ENCODE assay signal across 23 cellular contexts in genomic region chr19:35722897-35723296, GRCh38. TPM values are rescaled to one million over a fixed set of nuclear protein-coding genes. Genes with fewer than 3 reads are reported as not detected.
DNase-seq lines count a peak whose midpoint lies in the region; ATAC-seq, FAIRE-seq and TF ChIP-seq lines count a peak whose summit lies in the region.
"Had no signal": no experiment of that assay in that cellular context is flagged by ENCODE, and none has a peak within 500 bp of the region (broad histone marks: within the 10 kb centered on the region; RNA-seq: fewer than 3 reads in every experiment).

No MANE protein-coding gene starts in this region.

- no peak for TF ChIP-seq EP300 in GM12878 (IDR thresholded peaks at IDR 0.05; ENCODE audit: borderline replicate concordance in 1 of 2, control insufficient read depth in 1 of 2, low read depth in 2 of 2, low read length in 2 of 2)

- no peaks in the 10 kb centered on the region; the same call in 1 of the 2 replicates for H4K20me1 ChIP-seq in GM12878 (ENCODE audit: control insufficient read depth, insufficient read depth)

- peaks cover 15 to 29% of the 10 kb centered on the region in 2 donors for H3K36me3 Mint-ChIP-seq in activated T-cell treated with anti-CD3 and anti-CD28 coated beads, Interleukin-2, amount 50 U/mL, for 72 hours (ENCODE audit: insufficient read depth in 2 of 2)
- peaks cover 42% of the 10 kb centered on the region for H3K36me3 Mint-ChIP-seq in activated T-cell treated with anti-CD3 and anti-CD28 coated beads, Interleukin-2, amount 50 U/mL, for 4 hours (ENCODE audit: insufficient read depth)
- H3K36me3 Mint-ChIP-seq in stimulated activated effector memory CD8-positive, alpha-beta T cell treated with anti-CD3 and anti-CD28 coated beads, Interleukin-12 subunit alpha, Interleukin-12 subunit beta, amount 100 ng/mL, for 72 hours = peaks cover 99% of the 10 kb centered on the region
- peaks cover 69% of the 10 kb centered on the region for H3K36me3 Mint-ChIP-seq in stimulated activated memory B cell treated with anti-CD40 and anti-IgM and Interleukin-4, amounts not matched to agents 10 μg/mL and 1 μg/mL and 100 μg/mL, for 72 hours

- H3K9me3 Mint-ChIP-seq in activated T-cell treated with anti-CD3 and anti-CD28 coated beads, Interleukin-2, amount 50 U/mL, for 72 hours = no peaks in the 10 kb centered on the region
- no peaks in the 10 kb centered on the region for H3K9me3 Mint-ChIP-seq in activated T-cell treated with anti-CD3 and anti-CD28 coated beads, Interleukin-2, amount 50 U/mL, for 4 hours
- H3K9me3 Mint-ChIP-seq in stimulated activated effector memory CD8-positive, alpha-beta T cell treated with anti-CD3 and anti-CD28 coated beads, Interleukin-12 subunit alpha, Interleukin-12 subunit beta, amount 100 ng/mL, for 72 hours = no peaks in the 10 kb centered on the region
- no peaks in the 10 kb centered on the region for H3K9me3 Mint-ChIP-seq in stimulated activated memory B cell treated with anti-CD40 and anti-IgM and Interleukin-4, amounts not matched to agents 10 μg/mL and 1 μg/mL and 100 μg/mL, for 72 hours
- H3K9me3 Mint-ChIP-seq: CD14-positive monocyte had no signal

- H3K4me3 ChIP-seq in H7 (ENCODE audit: insufficient read depth, low read depth, low read length) = no peak overlapping the region
- no peak overlapping the region for H3K4me3 ChIP-seq in GM12878
- H3K4me3 ChIP-seq: SJCRH30 had no signal

- POLR2A ChIA-PET in GM12878 (lab: Charles Lee) = no interaction called here

- no peak for FAIRE-seq in GM12878 (lab: Jason Lieb, UNC)
- FAIRE-seq: D721Med, H54 had no signal

- no peaks in the 10 kb centered on the region for H3K27me3 Mint-ChIP-seq in activated T-cell treated with anti-CD3 and anti-CD28 coated beads, Interleukin-2, amount 50 U/mL, for 72 hours (ENCODE audit: low read depth)
- H3K27me3 Mint-ChIP-seq in activated T-cell treated with anti-CD3 and anti-CD28 coated beads, Interleukin-2, amount 50 U/mL, for 4 hours (ENCODE audit: low read depth) = no peaks in the 10 kb centered on the region
- H3K27me3 Mint-ChIP-seq in stimulated activated memory B cell treated with anti-CD40 and anti-IgM and Interleukin-4, amounts not matched to agents 10 μg/mL and 1 μg/mL and 100 μg/mL, for 72 hours = no peaks in the 10 kb centered on the region

- no peak overlapping the region for H2AFZ ChIP-seq in GM12878 (ENCODE audit: control insufficient read depth, low read depth, low read length)

- H3K9me3 ChIP-seq in GM12878 (replicated peaks; ENCODE audit: control insufficient read depth, insufficient read depth, low read length) = no peaks in the 10 kb centered on the region
- H3K9me3 ChIP-seq: SJCRH30 had no signal

- no peak overlapping the region for H3K27ac ChIP-seq in GM12878 (ENCODE audit: control insufficient read depth, insufficient read depth)
- H3K27ac ChIP-seq: SJCRH30 had no signal

- 96% methylated on average over 16 of the region's 16 CpGs for WGBS in GM12878 (ENCODE audit: insufficient coverage, insufficient replicate concordance, low lambda C conversion rate, missing lambda C conversion rate)

- no peak for ATAC-seq in activated T-cell treated with anti-CD3 and anti-CD28 coated beads, Interleukin-2, amount 50 U/mL, for 72 hours (replicated peaks in 1 of 2)
- ATAC-seq in activated T-cell treated with anti-CD3 and anti-CD28 coated beads, Interleukin-2, amount 50 U/mL, for 4 hours = no peak
- no peak for ATAC-seq in GM12878
- ATAC-seq in stimulated activated effector memory CD8-positive, alpha-beta T cell treated with anti-CD3 and anti-CD28 coated beads, Interleukin-12 subunit alpha, Interleukin-12 subunit beta, amount 100 ng/mL, for 72 hours = no peak
- ATAC-seq in stimulated activated memory B cell treated with anti-CD40 and anti-IgM and Interleukin-4, amounts not matched to agents 10 μg/mL and 1 μg/mL and 100 μg/mL, for 72 hours = no peak
- ATAC-seq: Panc1 had no signal

- H3K4me1 ChIP-seq in GM12878 (ENCODE audit: control insufficient read depth, insufficient read depth, low read length) = peaks cover 10% of the 10 kb centered on the region

- CTCF ChIA-PET in GM12878 (lab: Yijun Ruan, JAX) = no interaction called here

- peaks cover 42% of the 10 kb centered on the region for H3K36me3 ChIP-seq in H7 (replicated peaks; ENCODE audit: control insufficient read depth, insufficient read depth, low read length)
- H3K36me3 ChIP-seq in GM12878 (ENCODE audit: control insufficient read depth in 2 of 2, insufficient read depth in 2 of 2, low read length in 1 of 2) = peaks cover 27 to 37% of the 10 kb centered on the region in 2 experiments

- BruUV-seq in GM12878 (replicated peaks; lab: Mats Ljungman, UMichigan) = TSS peak; percentile 9

- no peak overlapping the region for H3K9ac ChIP-seq in GM12878 (ENCODE audit: control insufficient read depth, insufficient read depth, low read length)

- no peaks in the 10 kb centered on the region for H3K27me3 ChIP-seq in H7 (ENCODE audit: control insufficient read depth, insufficient read depth, low read length)
- no peaks in the 10 kb centered on the region for H3K27me3 ChIP-seq in GM12878 (replicated peaks in 1 of 2; ENCODE audit: control insufficient read depth in 2 of 2, insufficient read depth in 2 of 2, low read length in 1 of 2)
- H3K27me3 ChIP-seq: SJCRH30 had no signal

- intact Hi-C loops in GM12878 (cut with micrococcal nuclease; ENCODE audit: unreplicated experiment) = no loop called here

- SMC1A ChIA-PET in GM12878 (lab: Charles Lee; ENCODE audit: uncharacterized antibody, unreplicated experiment) = interaction anchor here (1.0 kb wide), 1 partner anchor 28 kb away, joined by 4 read pairs; no protein-coding TSS in a partner anchor

- H3K4me1 Mint-ChIP-seq in activated T-cell treated with anti-CD3 and anti-CD28 coated beads, Interleukin-2, amount 50 U/mL, for 72 hours (ENCODE audit: low read depth) = peaks cover 25% of the 10 kb centered on the region
- peaks cover 14% of the 10 kb centered on the region for H3K4me1 Mint-ChIP-seq in activated T-cell treated with anti-CD3 and anti-CD28 coated beads, Interleukin-2, amount 50 U/mL, for 4 hours (ENCODE audit: low read depth)
- H3K4me1 Mint-ChIP-seq in stimulated activated effector memory CD8-positive, alpha-beta T cell treated with anti-CD3 and anti-CD28 coated beads, Interleukin-12 subunit alpha, Interleukin-12 subunit beta, amount 100 ng/mL, for 72 hours = peaks cover 52% of the 10 kb centered on the region
- H3K4me1 Mint-ChIP-seq in stimulated activated memory B cell treated with anti-CD40 and anti-IgM and Interleukin-4, amounts not matched to agents 10 μg/mL and 1 μg/mL and 100 μg/mL, for 72 hours = peaks cover 38% of the 10 kb centered on the region

- TF ChIP-seq CTCF in GM12878 (IDR thresholded peaks at IDR 0.05 in 2 of 3, conservative IDR thresholded peaks at IDR 0.05 in 1 of 3; ENCODE audit: control insufficient read depth in 2 of 3, extremely low read depth in 1 of 3, insufficient read depth in 1 of 3, low read depth in 3 of 3, low read length in 3 of 3) = no peak

- no peak for TF ChIP-seq RAD21 in GM12878 (IDR thresholded peaks at IDR 0.05; ENCODE audit: insufficient read depth, low read depth, low read length)

- H3K79me2 ChIP-seq in GM12878 (ENCODE audit: control insufficient read depth, insufficient read depth, low read length) = peaks cover 19% of the 10 kb centered on the region

- no peak for DNase-seq in activated T-cell treated with anti-CD3 and anti-CD28 coated beads, Interleukin-2, amount 50 U/mL, for 72 hours
- DNase-seq in activated T-cell treated with anti-CD3 and anti-CD28 coated beads, Interleukin-2, amount 50 U/mL, for 4 hours = no peak
- DNase-seq in H7 (peak; percentile 28), GM12878 (ENCODE audit: low read depth, low spot score) (no peak), HT-29 (ENCODE audit: low spot score) (no peak)
- DNase-seq in stimulated activated effector memory CD8-positive, alpha-beta T cell treated with anti-CD3 and anti-CD28 coated beads, Interleukin-12 subunit alpha, Interleukin-12 subunit beta, amount 100 ng/mL, for 72 hours (ENCODE audit: low spot score in 2 of 2) = no peak
- DNase-seq: 8988T; DMS53; GDM1; KG1; NCI-H1092 treated with DMSO at 0.1 percent for 48 hours; NCI-H1436 treated with DMSO at 0.1 percent for 48 hours; NCI-H2029 treated with DMSO at 0.1 percent for 48 hours; NCI-H345; NCI-H524; NCI-H774; NK-92 treated with Interleukin-12 subunit alpha and Interleukin-12 subunit beta, amount 100 ng/mL, for 24 hours; SJCRH30 had no signal

- peak overlapping the region; percentile 57 for H3K27ac Mint-ChIP-seq in activated T-cell treated with anti-CD3 and anti-CD28 coated beads, Interleukin-2, amount 50 U/mL, for 72 hours
- peak overlapping the region; percentile 94 for H3K27ac Mint-ChIP-seq in stimulated activated effector memory CD8-positive, alpha-beta T cell treated with anti-CD3 and anti-CD28 coated beads, Interleukin-12 subunit alpha, Interleukin-12 subunit beta, amount 100 ng/mL, for 72 hours
- H3K27ac Mint-ChIP-seq in stimulated activated memory B cell treated with anti-CD40 and anti-IgM and Interleukin-4, amounts not matched to agents 10 μg/mL and 1 μg/mL and 100 μg/mL, for 72 hours = no peak overlapping the region

- RAD21 ChIA-PET in GM12878 (lab: Charles Lee; ENCODE audit: unreplicated experiment) = no interaction called here

- in situ Hi-C loops in GM12878 (cut with MboI) = no loop called here

- no peak overlapping the region for H3K4me3 Mint-ChIP-seq in activated T-cell treated with anti-CD3 and anti-CD28 coated beads, Interleukin-2, amount 50 U/mL, for 72 hours
- H3K4me3 Mint-ChIP-seq in activated T-cell treated with anti-CD3 and anti-CD28 coated beads, Interleukin-2, amount 50 U/mL, for 4 hours = no peak overlapping the region
- no peak overlapping the region for H3K4me3 Mint-ChIP-seq in stimulated activated effector memory CD8-positive, alpha-beta T cell treated with anti-CD3 and anti-CD28 coated beads, Interleukin-12 subunit alpha, Interleukin-12 subunit beta, amount 100 ng/mL, for 72 hours
- no peak overlapping the region for H3K4me3 Mint-ChIP-seq in stimulated activated memory B cell treated with anti-CD40 and anti-IgM and Interleukin-4, amounts not matched to agents 10 μg/mL and 1 μg/mL and 100 μg/mL, for 72 hours

- no peak overlapping the region for H3K4me2 ChIP-seq in GM12878 (ENCODE audit: control insufficient read depth, insufficient read depth)

- TF ChIP-seq POLR2A in GM12878 (IDR thresholded peaks at IDR 0.05; ENCODE audit: low read depth, low read length) = peak; percentile 13; the same call in 1 of the 2 replicates

RNA-seq across cellular contexts. Expression of gene KMT2B, which starts 5.1 kb away (rescaled TPM):
- total RNA-seq in activated T-cell treated with anti-CD3 and anti-CD28 coated beads, Interleukin-2, amount 50 U/mL, for 72 hours = 10 to 100 TPM; 63.0 to 71.5 TPM
- 10 to 100 TPM; 64.1 to 74.8 (median 74.5) TPM for total RNA-seq in activated T-cell treated with anti-CD3 and anti-CD28 coated beads, Interleukin-2, amount 50 U/mL, for 4 hours
- total RNA-seq in H7 (2014; rRNA removed; shearing (Covaris generic)) = 12.9 and 16.3 TPM in 2 replicates
- 27.0 and 31.3 TPM in 2 replicates for total RNA-seq in GM12878 (2013; cell fraction: nucleolus; rRNA removed)
- 5.3 and 7.8 TPM in 2 replicates for total RNA-seq in GM12878 (2014; rRNA removed)
- 3.8 and 3.9 TPM in 2 replicates for total RNA-seq in GM12878 (2014; rRNA removed; fragmentation: Illumina TruSeq; extraction: Trizol)
- total RNA-seq in GM12878 (2021) = 35.3 and 35.6 TPM in 2 replicates
- polyA plus RNA-seq in GM12878 (2011; ENCODE audit: low read depth) = 15.0 TPM
- 6.8 and 14.9 TPM in 2 replicates for polyA plus RNA-seq in GM12878 (2011; rRNA removed)
- 19.6 and 23.0 TPM in 2 replicates for polyA plus RNA-seq in GM12878 (2011; cell fraction: cytosol; rRNA removed)
- 112 and 185 TPM in 2 replicates for polyA plus RNA-seq in GM12878 (2011; cell fraction: nucleus; rRNA removed)
- polyA plus RNA-seq in GM12878 (2012) = 29.0 and 37.1 TPM in 2 replicates
- polyA plus RNA-seq in GM12878 (2014; fragmentation: Illumina TruSeq; extraction: Trizol) = 7.6 and 14.7 TPM in 2 replicates
- under 1 TPM; 0.71 to 0.91 TPM for polyA plus RNA-seq in GM12878 (2014; fragmentation: Nextera tagmentation; extraction: Ambion mirVana)
- polyA plus RNA-seq in GM12878 (2014; rRNA removed) = 21.9 and 23.0 TPM in 2 replicates
- 1 to 10 TPM; 4.0 to 4.1 TPM for polyA plus RNA-seq in GM12878 (2016; fragmentation: Nextera tagmentation; extraction: Ambion mirVana)
- polyA minus RNA-seq in GM12878 (2011; rRNA and poly(A)+ RNA removed) = 8.0 and 8.4 TPM in 2 replicates
- 6.1 and 10.9 TPM in 2 replicates for polyA minus RNA-seq in GM12878 (2011; cell fraction: cytosol; rRNA and poly(A)+ RNA removed)
- 10.0 and 17.1 TPM in 2 replicates for polyA minus RNA-seq in GM12878 (2011; cell fraction: nucleus; rRNA and poly(A)+ RNA removed)
- 29.3 and 30.9 TPM in 2 replicates for total RNA-seq in HT-29 (2014; rRNA removed; shearing (Covaris generic))

RNA-seq across cellular contexts. Expression of gene ZBTB32, which starts 18.5 kb away (rescaled TPM):
- 100 to 1,000 TPM; 147 to 192 TPM for total RNA-seq in activated T-cell treated with anti-CD3 and anti-CD28 coated beads, Interleukin-2, amount 50 U/mL, for 72 hours
- 100 to 1,000 TPM in 2 of 3 donors, 10 to 100 TPM in 1; 90.8 to 136 (median 101) TPM for total RNA-seq in activated T-cell treated with anti-CD3 and anti-CD28 coated beads, Interleukin-2, amount 50 U/mL, for 4 hours
- total RNA-seq in H7 (2014; rRNA removed; shearing (Covaris generic)) = not detected in 2 replicates
- total RNA-seq in GM12878 (2013; cell fraction: nucleolus; rRNA removed) = 41.3 and 46.9 TPM in 2 replicates
- total RNA-seq in GM12878 (2014; rRNA removed) (11.0 and 13.9 TPM in 2 replicates), GM12878 (2014; rRNA removed; fragmentation: Illumina TruSeq; extraction: Trizol) (11.0 and 11.4 TPM in 2 replicates), GM12878 (2021) (45.6 and 46.7 TPM in 2 replicates)
- polyA plus RNA-seq in GM12878 (2011; ENCODE audit: low read depth) = 7.2 TPM
- polyA plus RNA-seq in GM12878 (2011; rRNA removed) (10.2 and 18.2 TPM in 2 replicates), GM12878 (2014; fragmentation: Illumina TruSeq; extraction: Trizol) (6.2 and 13.2 TPM in 2 replicates), GM12878 (2014; fragmentation: Nextera tagmentation; extraction: Ambion mirVana) (1 to 10 TPM; 1.0 to 3.6 TPM), GM12878 (2014; rRNA removed) (34.7 and 36.7 TPM in 2 replicates), GM12878 (2016; fragmentation: Nextera tagmentation; extraction: Ambion mirVana) (10 to 100 TPM; 32.4 to 36.4 TPM)
- polyA plus RNA-seq in GM12878 (2011; cell fraction: cytosol; rRNA removed) = 15.1 and 26.3 TPM in 2 replicates
- 78.5 and 107 TPM in 2 replicates for polyA plus RNA-seq in GM12878 (2011; cell fraction: nucleus; rRNA removed)
- 22.0 and 36.4 TPM in 2 replicates for polyA plus RNA-seq in GM12878 (2012)
- 6.7 and 12.7 TPM in 2 replicates for polyA minus RNA-seq in GM12878 (2011; rRNA and poly(A)+ RNA removed)
- polyA minus RNA-seq in GM12878 (2011; cell fraction: cytosol; rRNA and poly(A)+ RNA removed) = 8.8 and 10.2 TPM in 2 replicates
- polyA minus RNA-seq in GM12878 (2011; cell fraction: nucleus; rRNA and poly(A)+ RNA removed) = 17.0 and 21.9 TPM in 2 replicates
- total RNA-seq in HT-29 (2014; rRNA removed; shearing (Covaris generic)) = not detected in 2 replicates
- total RNA-seq: SJCRH30 had no signal
- polyA plus RNA-seq: CD14-positive monocyte had no signal

RNA-seq across cellular contexts. Expression of gene IGFLR1, which starts 19.4 kb away (rescaled TPM):
- 100 to 1,000 TPM; 253 to 274 TPM for total RNA-seq in activated T-cell treated with anti-CD3 and anti-CD28 coated beads, Interleukin-2, amount 50 U/mL, for 72 hours
- 10 to 100 TPM; 24.0 to 32.7 (median 29.8) TPM for total RNA-seq in activated T-cell treated with anti-CD3 and anti-CD28 coated beads, Interleukin-2, amount 50 U/mL, for 4 hours
- total RNA-seq in H7 (2014; rRNA removed; shearing (Covaris generic)) = 11.5 and 15.2 TPM in 2 replicates
- 16.2 and 19.9 TPM in 2 replicates for total RNA-seq in GM12878 (2013; cell fraction: nucleolus; rRNA removed)
- 27.2 and 28.7 TPM in 2 replicates for total RNA-seq in GM12878 (2014; rRNA removed)
- total RNA-seq in GM12878 (2014; rRNA removed; fragmentation: Illumina TruSeq; extraction: Trizol) = 8.3 and 9.1 TPM in 2 replicates
- 35.3 and 41.7 TPM in 2 replicates for total RNA-seq in GM12878 (2021)
- 11.1 TPM for polyA plus RNA-seq in GM12878 (2011; ENCODE audit: low read depth)
- 10.1 and 22.4 TPM in 2 replicates for polyA plus RNA-seq in GM12878 (2011; rRNA removed)
- polyA plus RNA-seq in GM12878 (2011; cell fraction: cytosol; rRNA removed) = 46.7 and 55.5 TPM in 2 replicates
- polyA plus RNA-seq in GM12878 (2011; cell fraction: nucleus; rRNA removed) = 75.6 and 89.2 TPM in 2 replicates
- 30.0 and 41.7 TPM in 2 replicates for polyA plus RNA-seq in GM12878 (2012)
- polyA plus RNA-seq in GM12878 (2014; fragmentation: Illumina TruSeq; extraction: Trizol) = 5.9 and 8.7 TPM in 2 replicates
- polyA plus RNA-seq in GM12878 (2014; fragmentation: Nextera tagmentation; extraction: Ambion mirVana) = 10 to 100 TPM in 1 of 2 experiments, 1 to 10 TPM in 1; 2.5 to 11.9 TPM
- polyA plus RNA-seq in GM12878 (2014; rRNA removed) = 39.9 and 47.9 TPM in 2 replicates
- polyA plus RNA-seq in GM12878 (2016; fragmentation: Nextera tagmentation; extraction: Ambion mirVana) = 10 to 100 TPM; 36.4 to 36.8 TPM
- 7.2 and 17.9 TPM in 2 replicates for polyA minus RNA-seq in GM12878 (2011; rRNA and poly(A)+ RNA removed)
- polyA minus RNA-seq in GM12878 (2011; cell fraction: cytosol; rRNA and poly(A)+ RNA removed) = 9.4 and 12.4 TPM in 2 replicates
- polyA minus RNA-seq in GM12878 (2011; cell fraction: nucleus; rRNA and poly(A)+ RNA removed) = 11.1 and 12.0 TPM in 2 replicates
- 10.0 and 13.4 TPM in 2 replicates for total RNA-seq in HT-29 (2014; rRNA removed; shearing (Covaris generic))

RNA-seq across cellular contexts. Expression of gene U2AF1L4, which starts 22.3 kb away (rescaled TPM):
- 10 to 100 TPM; 71.0 to 83.6 TPM for total RNA-seq in activated T-cell treated with anti-CD3 and anti-CD28 coated beads, Interleukin-2, amount 50 U/mL, for 72 hours
- 10 to 100 TPM; 18.9 to 25.2 (median 19.4) TPM for total RNA-seq in activated T-cell treated with anti-CD3 and anti-CD28 coated beads, Interleukin-2, amount 50 U/mL, for 4 hours
- total RNA-seq in H7 (2014; rRNA removed; shearing (Covaris generic)) = 11.6 and 13.4 TPM in 2 replicates
- total RNA-seq in GM12878 (2013; cell fraction: nucleolus; rRNA removed) = 13.8 and 17.3 TPM in 2 replicates
- total RNA-seq in GM12878 (2014; rRNA removed) (9.4 and 14.0 TPM in 2 replicates), GM12878 (2014; rRNA removed; fragmentation: Illumina TruSeq; extraction: Trizol) (7.9 and 9.3 TPM in 2 replicates), GM12878 (2021) (13.0 and 16.4 TPM in 2 replicates)
- polyA plus RNA-seq in GM12878 (2011; ENCODE audit: low read depth) = 14.2 TPM
- polyA plus RNA-seq in GM12878 (2011; rRNA removed) (11.8 and 16.2 TPM in 2 replicates), GM12878 (2014; fragmentation: Illumina TruSeq; extraction: Trizol) (9.6 and 13.4 TPM in 2 replicates), GM12878 (2014; fragmentation: Nextera tagmentation; extraction: Ambion mirVana) (10 to 100 TPM in 1 of 2 experiments, 1 to 10 TPM in 1; 9.6 to 13.7 TPM), GM12878 (2014; rRNA removed) (21.6 and 22.1 TPM in 2 replicates), GM12878 (2016; fragmentation: Nextera tagmentation; extraction: Ambion mirVana) (10 to 100 TPM; 17.1 to 17.4 TPM)
- 20.8 and 27.3 TPM in 2 replicates for polyA plus RNA-seq in GM12878 (2011; cell fraction: cytosol; rRNA removed)
- 93.8 and 102 TPM in 2 replicates for polyA plus RNA-seq in GM12878 (2011; cell fraction: nucleus; rRNA removed)
- 18.6 and 26.0 TPM in 2 replicates for polyA plus RNA-seq in GM12878 (2012)
- polyA minus RNA-seq in GM12878 (2011; rRNA and poly(A)+ RNA removed) = 12.8 and 16.6 TPM in 2 replicates
- polyA minus RNA-seq in GM12878 (2011; cell fraction: cytosol; rRNA and poly(A)+ RNA removed) = 8.8 and 10.0 TPM in 2 replicates
- 14.4 and 23.5 TPM in 2 replicates for polyA minus RNA-seq in GM12878 (2011; cell fraction: nucleus; rRNA and poly(A)+ RNA removed)
- total RNA-seq in HT-29 (2014; rRNA removed; shearing (Covaris generic)) = 20.0 and 20.9 TPM in 2 replicates

RNA-seq across cellular contexts. Expression of gene PSENEN, which starts 22.6 kb away (rescaled TPM):
- total RNA-seq in activated T-cell treated with anti-CD3 and anti-CD28 coated beads, Interleukin-2, amount 50 U/mL, for 72 hours = 10 to 100 TPM; 50.7 to 53.7 TPM
- total RNA-seq in activated T-cell treated with anti-CD3 and anti-CD28 coated beads, Interleukin-2, amount 50 U/mL, for 4 hours = 10 to 100 TPM; 46.1 to 49.3 (median 47.9) TPM
- total RNA-seq in H7 (2014; rRNA removed; shearing (Covaris generic)) = 53.2 and 58.6 TPM in 2 replicates
- total RNA-seq in GM12878 (2013; cell fraction: nucleolus; rRNA removed) = 2.8 and 4.2 TPM in 2 replicates
- total RNA-seq in GM12878 (2014; rRNA removed) (37.8 and 39.4 TPM in 2 replicates), GM12878 (2014; rRNA removed; fragmentation: Illumina TruSeq; extraction: Trizol) (34.3 and 34.7 TPM in 2 replicates), GM12878 (2021) (35.6 and 42.9 TPM in 2 replicates)
- 6.0 TPM for polyA plus RNA-seq in GM12878 (2011; ENCODE audit: low read depth)
- polyA plus RNA-seq in GM12878 (2011; rRNA removed) (10.5 and 14.4 TPM in 2 replicates), GM12878 (2014; fragmentation: Illumina TruSeq; extraction: Trizol) (29.9 and 35.1 TPM in 2 replicates), GM12878 (2014; fragmentation: Nextera tagmentation; extraction: Ambion mirVana) (100 to 1,000 TPM; 143 to 178 TPM), GM12878 (2014; rRNA removed) (32.3 and 44.0 TPM in 2 replicates), GM12878 (2016; fragmentation: Nextera tagmentation; extraction: Ambion mirVana) (10 to 100 TPM; 62.6 to 66.7 TPM)
- polyA plus RNA-seq in GM12878 (2011; cell fraction: cytosol; rRNA removed) = 23.6 and 28.8 TPM in 2 replicates
- polyA plus RNA-seq in GM12878 (2011; cell fraction: nucleus; rRNA removed) = 14.0 and 17.6 TPM in 2 replicates
- polyA plus RNA-seq in GM12878 (2012) = 35.0 and 36.0 TPM in 2 replicates
- polyA minus RNA-seq in GM12878 (2011; rRNA and poly(A)+ RNA removed) = 9.1 and 21.3 TPM in 2 replicates
- polyA minus RNA-seq in GM12878 (2011; cell fraction: cytosol; rRNA and poly(A)+ RNA removed) = 4.5 and 4.8 TPM in 2 replicates
- polyA minus RNA-seq in GM12878 (2011; cell fraction: nucleus; rRNA and poly(A)+ RNA removed) = 3.5 and 3.9 TPM in 2 replicates
- total RNA-seq in HT-29 (2014; rRNA removed; shearing (Covaris generic)) = 76.2 and 77.0 TPM in 2 replicates

Comparison
In these comparisons a context has a peak if more than half of its experiments do, and no peak if none do; other contexts are left out.
1. RNA of gene IGFLR1, which starts 19.4 kb away (total RNA-seq): 253 to 274 TPM in activated T-cell treated with anti-CD3 and anti-CD28 coated beads, Interleukin-2, amount 50 U/mL, for 72 hours; 24.0 to 32.7 TPM in activated T-cell treated with anti-CD3 and anti-CD28 coated beads, Interleukin-2, amount 50 U/mL, for 4 hours, 8.3 to 41.7 TPM in GM12878, 11.5 to 15.2 TPM in H7 and 10.0 to 13.4 TPM in HT-29; every median in the first group is over 4 times any median in the second.
2. RNA of gene ZBTB32, which starts 18.5 kb away (total RNA-seq): 147 to 192 TPM in activated T-cell treated with anti-CD3 and anti-CD28 coated beads, Interleukin-2, amount 50 U/mL, for 72 hours, 90.8 to 136 TPM in activated T-cell treated with anti-CD3 and anti-CD28 coated beads, Interleukin-2, amount 50 U/mL, for 4 hours and 11.0 to 46.9 TPM in GM12878; not detected in H7 and not detected in HT-29; every median in the first group is over 10 times any median in the second.